ENCODE assay signal across 1 cellular context in genomic region chr2:120986898-120987650, GRCh38.
TF ChIP-seq lines count a peak whose summit lies in the region.

No MANE protein-coding gene starts in this region.

TF ChIP-seq in IMR-90, 13 proteins besides CTCF, POLR2A, EP300 and RAD21 (continued from another document):
- TF ChIP-seq CHD1 (IDR thresholded peaks at IDR 0.05; ENCODE audit: low read depth, low read length) = no peak
